8 cellular contexts compared by ENCODE assay signal in genomic region chr19:1276620-1277007, GRCh38. TPM values are rescaled to one million over a fixed set of nuclear protein-coding genes. Genes with fewer than 3 reads are reported as not detected.
DNase-seq lines count a peak whose midpoint lies in the region; ATAC-seq and TF ChIP-seq lines count a peak whose summit lies in the region.

No MANE protein-coding gene starts in this region.

- in situ Hi-C loops in transverse colon (cut with MboI; ENCODE audit: low pct_ligation_motif_present in 1 of 4, low pct_unique_long_range_greater_than_20kb in 1 of 4, low sequenced_read_pairs in 3 of 4): loop anchor here in 2 of 4 donors (25.0 kb wide), 1 partner anchor 111 kb away; the partner anchor contains the start of gene NDUFS7 (in 2 of the 2)

- ATAC-seq in heart right ventricle (peak in 1 of 8 donors; percentile 5), left ventricle myocardium superior (no peak), right lobe of liver (no peak)

- H3K4me1 ChIP-seq in heart right ventricle (peaks cover 32 to 55% (median 51%) of the 10 kb centered on the region in 9 donors), right lobe of liver (peaks cover 0 to 44% (median 18%) of the 10 kb centered on the region in 4 donors), transverse colon (peaks cover 41 to 56% (median 51%) of the 10 kb centered on the region in 4 donors)

- TF ChIP-seq POLR2A in right lobe of liver (IDR thresholded peaks at IDR 0.05) (no peak), transverse colon (IDR thresholded peaks at IDR 0.05) (no peak)

- H3K4me3 ChIP-seq in heart right ventricle: peak overlapping the region in 9 of 10 donors; percentile 42 to 91 (median 68)
- H3K4me3 ChIP-seq in right lobe of liver: peak overlapping the region; percentile 57 to 72 (median 70)
- peak overlapping the region in 3 of 4 donors; percentile 58 to 67 (median 59) for H3K4me3 ChIP-seq in transverse colon

- 69% methylated on average over 10 of the region's 10 CpGs for WGBS in heart right ventricle, 2 donors
- 86% methylated on average over 5 of the region's 10 CpGs for WGBS in right lobe of liver (ENCODE audit: insufficient coverage, low coverage, low lambda C conversion rate, missing lambda C conversion rate)
- 57% methylated on average over 5 of the region's 10 CpGs; no CpG with 5 or more reads in 1 of the 2 donors for WGBS in transverse colon (ENCODE audit: low coverage in 1 of 2), 2 donors

- H3K9me3 ChIP-seq in heart right ventricle: no peaks in the 10 kb centered on the region
- H3K9me3 ChIP-seq in right lobe of liver: no peaks in the 10 kb centered on the region
- no peaks in the 10 kb centered on the region for H3K9me3 ChIP-seq in transverse colon

- H3K27me3 ChIP-seq in heart right ventricle: no peaks in the 10 kb centered on the region
- no peaks in the 10 kb centered on the region for H3K27me3 ChIP-seq in right lobe of liver
- no peaks in the 10 kb centered on the region for H3K27me3 ChIP-seq in transverse colon

- intact Hi-C loops in heart right ventricle (cut with DNase I) (loop anchor here in 6 of 10 donors (5.0 to 10.0 kb wide), 6 partner anchors 106 to 236 kb away; partner anchors contain the start of genes DAZAP1 (in 3 of the 6), GAMT (in 3 of the 6), NDUFS7 (in 2 of the 6) and ADAMTSL5 (in 1 of the 6)), left ventricle myocardium superior (cut with micrococcal nuclease) (no loop called here), right lobe of liver (cut with DNase I) (loop anchor here in 1 of 2 donors (5.0 kb wide), 1 partner anchor 121 kb away; no protein-coding TSS in a partner anchor), transverse colon (cut with DNase I; ENCODE audit: low total_unique reads) (no loop called here)

- DNase-seq in heart right ventricle (no peak), left ventricle myocardium superior (no peak), right lobe of liver (peak in 1 of 3 donors; percentile 35), transverse colon (peak; percentile 71), HT-29 (ENCODE audit: low spot score) (no peak), DMS79 (lab: John Stamatoyannopoulos, UW) (no peak)
- peak; percentile 58 for DNase-seq in activated naive CD4-positive, alpha-beta T cell treated with anti-CD3 and anti-CD28 coated beads, Interleukin-2, amount 50 U/mL, for 16 hours
- DNase-seq in effector CD8-positive, alpha-beta T cell (lab: John Stamatoyannopoulos, UW): no peak

- H3K36me3 ChIP-seq in heart right ventricle (peaks cover 0 to 64% (median 43%) of the 10 kb centered on the region in 9 donors), right lobe of liver (peaks cover 7 to 40% (median 24%) of the 10 kb centered on the region in 4 donors), transverse colon (peaks cover 0 to 28% (median 13%) of the 10 kb centered on the region in 4 donors)

- peak overlapping the region in 9 of 10 donors; percentile 94 to 100 (median 99) for H3K27ac ChIP-seq in heart right ventricle
- H3K27ac ChIP-seq in right lobe of liver: peak overlapping the region in 1 of 3 donors; percentile 97
- H3K27ac ChIP-seq in transverse colon: peak overlapping the region; percentile 98 to 100 (median 100)

- TF ChIP-seq CTCF in heart right ventricle (IDR thresholded peaks at IDR 0.05): no peak
- TF ChIP-seq CTCF in right lobe of liver (IDR thresholded peaks at IDR 0.05): no peak
- no peak for TF ChIP-seq CTCF in transverse colon (IDR thresholded peaks at IDR 0.05)

- TF ChIP-seq EP300 in transverse colon (IDR thresholded peaks at IDR 0.05; ENCODE audit: low read depth): no peak

RNA-seq across cellular contexts. Expression of gene FAM174C, which starts 1.3 kb away (rescaled TPM):
- 10 to 100 TPM in 7 of 10 donors, 1 to 10 TPM in 3; 8.2 to 19.0 (median 12.7) TPM for total RNA-seq in heart right ventricle
- polyA plus RNA-seq in heart right ventricle: 10 to 100 TPM; 40.2 to 70.2 TPM
- total RNA-seq in left ventricle myocardium superior: 13.1 TPM
- 100 to 1,000 TPM in 1 of 6 experiments, 10 to 100 TPM in 5; 34.0 to 103 (median 43.8) TPM for total RNA-seq in right lobe of liver
- total RNA-seq in transverse colon: 100 to 1,000 TPM in 2 of 4 donors, 10 to 100 TPM in 2; 72.5 to 116 (median 99.0) TPM
- 156 and 183 TPM in 2 replicates for total RNA-seq in HT-29 (2014; rRNA removed; shearing (Covaris generic))

RNA-seq across cellular contexts. Expression of gene CIRBP, which starts 7.5 kb away (rescaled TPM):
- total RNA-seq in heart right ventricle: 100 to 1,000 TPM; 227 to 356 (median 280) TPM
- polyA plus RNA-seq in heart right ventricle: 100 to 1,000 TPM; 180 to 344 TPM
- total RNA-seq in left ventricle myocardium superior: 248 TPM
- total RNA-seq in right lobe of liver: 100 to 1,000 TPM in 2 of 6 experiments, 10 to 100 TPM in 4; 69.2 to 111 (median 89.5) TPM
- 100 to 1,000 TPM; 431 to 488 (median 460) TPM for total RNA-seq in transverse colon
- 72.3 and 72.7 TPM in 2 replicates for total RNA-seq in HT-29 (2014; rRNA removed; shearing (Covaris generic))

RNA-seq across cellular contexts. Expression of gene EFNA2, which starts 9.1 kb away (rescaled TPM):
- total RNA-seq in heart right ventricle (under 1 TPM in 1 of 10 donors, not detected in 9; 0.45 TPM), left ventricle myocardium superior (not detected), right lobe of liver (10 to 100 TPM in 1 of 6 experiments, 1 to 10 TPM in 5; 4.2 to 10.3 (median 5.6) TPM), transverse colon (100 to 1,000 TPM in 1 of 4 donors, 10 to 100 TPM in 3; 30.5 to 112 (median 40.6) TPM)
- polyA plus RNA-seq in heart right ventricle: under 1 TPM in 1 of 2 donors, not detected in 1; 0.04 TPM
- total RNA-seq in HT-29 (2014; rRNA removed; shearing (Covaris generic)): 43.6 and 48.5 TPM in 2 replicates

RNA-seq across cellular contexts. Expression of gene MIDN, which starts 28.2 kb away (rescaled TPM):
- total RNA-seq in heart right ventricle (100 to 1,000 TPM in 2 of 10 donors, 10 to 100 TPM in 8; 45.9 to 236 (median 68.5) TPM), left ventricle myocardium superior (59.7 TPM), right lobe of liver (10 to 100 TPM; 22.3 to 55.1 (median 29.3) TPM), transverse colon (100 to 1,000 TPM in 3 of 4 donors, 10 to 100 TPM in 1; 89.4 to 379 (median 116) TPM)
- 10 to 100 TPM; 22.7 to 48.6 TPM for polyA plus RNA-seq in heart right ventricle
- 32.5 and 38.6 TPM in 2 replicates for total RNA-seq in HT-29 (2014; rRNA removed; shearing (Covaris generic))

RNA-seq across cellular contexts. Expression of gene ATP5F1D, which starts 35.1 kb away (rescaled TPM):
- 100 to 1,000 TPM; 491 to 770 (median 553) TPM for total RNA-seq in heart right ventricle
- 1,000 to 10,000 TPM in 1 of 2 donors, 100 to 1,000 TPM in 1; 821 to 2,879 TPM for polyA plus RNA-seq in heart right ventricle
- 686 TPM for total RNA-seq in left ventricle myocardium superior
- total RNA-seq in right lobe of liver: 100 to 1,000 TPM in 5 of 6 experiments, 10 to 100 TPM in 1; 98.1 to 240 (median 137) TPM
- 100 to 1,000 TPM; 157 to 650 (median 240) TPM for total RNA-seq in transverse colon
- 142 and 159 TPM in 2 replicates for total RNA-seq in HT-29 (2014; rRNA removed; shearing (Covaris generic))

Comparison
In these comparisons a context has a peak if more than half of its experiments do, and no peak if none do; other contexts are left out.
1. intact Hi-C loops: an anchor here in heart right ventricle (5.0 to 10.0 kb wide); none called in left ventricle myocardium superior and transverse colon.
2. DNase-seq: peak in activated naive CD4-positive, alpha-beta T cell treated with anti-CD3 and anti-CD28 coated beads, Interleukin-2, amount 50 U/mL, for 16 hours (single experiment) and transverse colon (single experiment); none in heart right ventricle (0 of 2), left ventricle myocardium superior (single experiment), effector CD8-positive, alpha-beta T cell (single experiment), HT-29 (single experiment) and DMS79 (single experiment).
3. Peak in every context shown above with its lines, with median percentiles within 50 percentile points of each other: H3K4me3 ChIP-seq.